ENCODE assay signal across 1 cellular context in the genomic region with DNA sequence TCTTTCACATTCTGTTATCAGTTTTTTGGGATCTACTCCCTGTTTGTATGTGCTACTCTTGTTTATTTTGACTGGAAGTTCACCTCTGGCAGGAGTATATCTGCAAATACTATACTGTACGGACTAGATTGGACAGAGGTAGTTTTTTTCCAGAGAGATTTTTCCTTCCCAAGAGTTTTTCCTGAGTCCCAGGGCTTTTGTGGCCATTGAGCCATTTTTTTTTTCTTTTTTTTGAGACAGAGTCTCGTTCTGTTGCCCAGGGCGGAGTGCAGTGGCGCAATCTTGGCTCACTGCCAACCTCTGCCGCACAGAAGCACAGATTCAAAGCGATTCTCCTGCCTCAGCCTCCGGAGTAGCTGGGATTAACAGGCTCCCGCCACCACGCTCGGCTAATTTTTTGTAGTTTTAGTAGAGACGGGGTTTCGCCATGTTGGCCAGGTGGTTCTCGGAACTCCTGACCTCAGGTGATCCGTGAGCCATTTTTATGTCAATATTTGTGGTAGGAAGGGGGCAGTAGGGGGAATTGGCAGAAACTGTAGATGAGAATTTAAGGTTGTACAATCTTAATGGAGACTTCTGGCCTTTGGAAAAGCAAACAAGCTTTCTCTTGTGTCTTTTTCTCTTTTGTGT.
TF ChIP-seq lines count a peak whose summit lies in the region.

No MANE protein-coding gene starts in this region.

TF ChIP-seq in HepG2, 621 proteins besides CTCF, POLR2A, EP300 and RAD21 (continued from another document and continues in another):
- no peak for TF ChIP-seq IRF9 (CRISPR knock-in tag; IDR thresholded peaks at IDR 0.05; ENCODE audit: borderline replicate concordance)
- TF ChIP-seq SALL1 (CRISPR knock-in tag; IDR thresholded peaks at IDR 0.05), result peak; percentile 98
- no peak for TF ChIP-seq EHMT2 (IDR thresholded peaks at IDR 0.05; ENCODE audit: borderline replicate concordance, low read depth, low read length)
- no peak for TF ChIP-seq ZNF33B (CRISPR knock-in tag; IDR thresholded peaks at IDR 0.05)
- TF ChIP-seq ZNF292 (CRISPR knock-in tag; IDR thresholded peaks at IDR 0.05; ENCODE audit: borderline replicate concordance, low read depth), result peak; percentile 80; the same call in 1 of the 2 replicates
- peak; percentile 63; the same call in 1 of the 2 replicates for TF ChIP-seq ZNF343 (CRISPR knock-in tag; IDR thresholded peaks at IDR 0.05)
- TF ChIP-seq CAMTA2 (CRISPR knock-in tag; IDR thresholded peaks at IDR 0.05; ENCODE audit: borderline replicate concordance), result no peak
- peak; percentile 72; the same call in 1 of the 2 replicates for TF ChIP-seq MYPOP (CRISPR knock-in tag; IDR thresholded peaks at IDR 0.05)
- TF ChIP-seq MBD4 (IDR thresholded peaks at IDR 0.05; ENCODE audit: borderline replicate concordance, low read length), result peak; percentile 64; the same call in 1 of the 2 replicates
- TF ChIP-seq POLR2G (IDR thresholded peaks at IDR 0.05; ENCODE audit: low read depth, low read length), result 0 out of 2 replicates have a peak, but pooled peaks have one; percentile 33
- TF ChIP-seq, protein P1, sequence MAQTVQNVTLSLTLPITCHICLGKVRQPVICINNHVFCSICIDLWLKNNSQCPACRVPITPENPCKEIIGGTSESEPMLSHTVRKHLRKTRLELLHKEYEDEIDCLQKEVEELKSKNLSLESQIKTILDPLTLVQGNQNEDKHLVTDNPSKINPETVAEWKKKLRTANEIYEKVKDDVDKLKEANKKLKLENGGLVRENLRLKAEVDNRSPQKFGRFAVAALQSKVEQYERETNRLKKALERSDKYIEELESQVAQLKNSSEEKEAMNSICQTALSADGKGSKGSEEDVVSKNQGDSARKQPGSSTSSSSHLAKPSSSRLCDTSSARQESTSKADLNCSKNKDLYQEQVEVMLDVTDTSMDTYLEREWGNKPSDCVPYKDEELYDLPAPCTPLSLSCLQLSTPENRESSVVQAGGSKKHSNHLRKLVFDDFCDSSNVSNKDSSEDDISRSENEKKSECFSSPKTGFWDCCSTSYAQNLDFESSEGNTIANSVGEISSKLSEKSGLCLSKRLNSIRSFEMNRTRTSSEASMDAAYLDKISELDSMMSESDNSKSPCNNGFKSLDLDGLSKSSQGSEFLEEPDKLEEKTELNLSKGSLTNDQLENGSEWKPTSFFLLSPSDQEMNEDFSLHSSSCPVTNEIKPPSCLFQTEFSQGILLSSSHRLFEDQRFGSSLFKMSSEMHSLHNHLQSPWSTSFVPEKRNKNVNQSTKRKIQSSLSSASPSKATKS (CRISPR knock-in tag; IDR thresholded peaks at IDR 0.05), result no peak
- peak; percentile 99 for TF ChIP-seq THRA (CRISPR knock-in tag; IDR thresholded peaks at IDR 0.05; ENCODE audit: borderline replicate concordance)
- TF ChIP-seq MAFK (conservative IDR thresholded peaks at IDR 0.05 in 1 of 2, IDR thresholded peaks at IDR 0.05 in 1 of 2; ENCODE audit: low read length in 2 of 2), result no peak
- no peak for TF ChIP-seq MXD3 (CRISPR knock-in tag; IDR thresholded peaks at IDR 0.05)
- TF ChIP-seq EZH2 (conservative IDR thresholded peaks at IDR 0.05; ENCODE audit: low read depth, low read length), result no peak
- 0 out of 2 replicates have a peak, but pooled peaks have one; percentile 44 for TF ChIP-seq ZSCAN20 (CRISPR knock-in tag; IDR thresholded peaks at IDR 0.05; ENCODE audit: borderline replicate concordance)
- TF ChIP-seq, protein P2, sequence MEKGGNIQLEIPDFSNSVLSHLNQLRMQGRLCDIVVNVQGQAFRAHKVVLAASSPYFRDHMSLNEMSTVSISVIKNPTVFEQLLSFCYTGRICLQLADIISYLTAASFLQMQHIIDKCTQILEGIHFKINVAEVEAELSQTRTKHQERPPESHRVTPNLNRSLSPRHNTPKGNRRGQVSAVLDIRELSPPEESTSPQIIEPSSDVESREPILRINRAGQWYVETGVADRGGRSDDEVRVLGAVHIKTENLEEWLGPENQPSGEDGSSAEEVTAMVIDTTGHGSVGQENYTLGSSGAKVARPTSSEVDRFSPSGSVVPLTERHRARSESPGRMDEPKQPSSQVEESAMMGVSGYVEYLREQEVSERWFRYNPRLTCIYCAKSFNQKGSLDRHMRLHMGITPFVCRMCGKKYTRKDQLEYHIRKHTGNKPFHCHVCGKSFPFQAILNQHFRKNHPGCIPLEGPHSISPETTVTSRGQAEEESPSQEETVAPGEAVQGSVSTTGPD (CRISPR knock-in tag; IDR thresholded peaks at IDR 0.05), result no peak
- TF ChIP-seq ZFP1 (CRISPR knock-in tag; IDR thresholded peaks at IDR 0.05), result 0 out of 2 replicates have a peak, but pooled peaks have one; percentile 20
- TF ChIP-seq ZNF234 (CRISPR knock-in tag; conservative IDR thresholded peaks at IDR 0.05), result no peak
- TF ChIP-seq GLI4 (CRISPR knock-in tag; IDR thresholded peaks at IDR 0.05; ENCODE audit: borderline replicate concordance), result no peak
- TF ChIP-seq, protein P3, sequence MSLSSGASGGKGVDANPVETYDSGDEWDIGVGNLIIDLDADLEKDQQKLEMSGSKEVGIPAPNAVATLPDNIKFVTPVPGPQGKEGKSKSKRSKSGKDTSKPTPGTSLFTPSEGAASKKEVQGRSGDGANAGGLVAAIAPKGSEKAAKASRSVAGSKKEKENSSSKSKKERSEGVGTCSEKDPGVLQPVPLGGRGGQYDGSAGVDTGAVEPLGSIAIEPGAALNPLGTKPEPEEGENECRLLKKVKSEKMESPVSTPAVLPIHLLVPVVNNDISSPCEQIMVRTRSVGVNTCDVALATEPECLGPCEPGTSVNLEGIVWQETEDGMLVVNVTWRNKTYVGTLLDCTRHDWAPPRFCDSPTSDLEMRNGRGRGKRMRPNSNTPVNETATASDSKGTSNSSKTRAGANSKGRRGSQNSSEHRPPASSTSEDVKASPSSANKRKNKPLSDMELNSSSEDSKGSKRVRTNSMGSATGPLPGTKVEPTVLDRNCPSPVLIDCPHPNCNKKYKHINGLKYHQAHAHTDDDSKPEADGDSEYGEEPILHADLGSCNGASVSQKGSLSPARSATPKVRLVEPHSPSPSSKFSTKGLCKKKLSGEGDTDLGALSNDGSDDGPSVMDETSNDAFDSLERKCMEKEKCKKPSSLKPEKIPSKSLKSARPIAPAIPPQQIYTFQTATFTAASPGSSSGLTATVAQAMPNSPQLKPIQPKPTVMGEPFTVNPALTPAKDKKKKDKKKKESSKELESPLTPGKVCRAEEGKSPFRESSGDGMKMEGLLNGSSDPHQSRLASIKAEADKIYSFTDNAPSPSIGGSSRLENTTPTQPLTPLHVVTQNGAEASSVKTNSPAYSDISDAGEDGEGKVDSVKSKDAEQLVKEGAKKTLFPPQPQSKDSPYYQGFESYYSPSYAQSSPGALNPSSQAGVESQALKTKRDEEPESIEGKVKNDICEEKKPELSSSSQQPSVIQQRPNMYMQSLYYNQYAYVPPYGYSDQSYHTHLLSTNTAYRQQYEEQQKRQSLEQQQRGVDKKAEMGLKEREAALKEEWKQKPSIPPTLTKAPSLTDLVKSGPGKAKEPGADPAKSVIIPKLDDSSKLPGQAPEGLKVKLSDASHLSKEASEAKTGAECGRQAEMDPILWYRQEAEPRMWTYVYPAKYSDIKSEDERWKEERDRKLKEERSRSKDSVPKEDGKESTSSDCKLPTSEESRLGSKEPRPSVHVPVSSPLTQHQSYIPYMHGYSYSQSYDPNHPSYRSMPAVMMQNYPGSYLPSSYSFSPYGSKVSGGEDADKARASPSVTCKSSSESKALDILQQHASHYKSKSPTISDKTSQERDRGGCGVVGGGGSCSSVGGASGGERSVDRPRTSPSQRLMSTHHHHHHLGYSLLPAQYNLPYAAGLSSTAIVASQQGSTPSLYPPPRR (CRISPR knock-in tag; IDR thresholded peaks at IDR 0.05; ENCODE audit: borderline replicate concordance), result peak; percentile 93
- TF ChIP-seq, protein P4, sequence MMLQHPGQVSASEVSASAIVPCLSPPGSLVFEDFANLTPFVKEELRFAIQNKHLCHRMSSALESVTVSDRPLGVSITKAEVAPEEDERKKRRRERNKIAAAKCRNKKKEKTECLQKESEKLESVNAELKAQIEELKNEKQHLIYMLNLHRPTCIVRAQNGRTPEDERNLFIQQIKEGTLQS (CRISPR knock-in tag; IDR thresholded peaks at IDR 0.05), result 0 out of 2 replicates have a peak, but pooled peaks have one; percentile 31
- peak; percentile 73 for TF ChIP-seq ZHX2 (IDR thresholded peaks at IDR 0.05; ENCODE audit: low read depth)
- peak; percentile 49; the same call in 1 of the 2 replicates for TF ChIP-seq ZHX2 (CRISPR knock-in tag; IDR thresholded peaks at IDR 0.05; ENCODE audit: borderline replicate concordance)
- TF ChIP-seq ZNF160 (CRISPR knock-in tag; IDR thresholded peaks at IDR 0.05), result no peak; the same call in 1 of the 2 replicates
- TF ChIP-seq ISL2 (CRISPR knock-in tag; IDR thresholded peaks at IDR 0.05), result peak; percentile 90
- peak; percentile 78 for TF ChIP-seq TFE3 (CRISPR knock-in tag; IDR thresholded peaks at IDR 0.05)
- TF ChIP-seq CBX1 (IDR thresholded peaks at IDR 0.05; ENCODE audit: low read depth), result no peak
- TF ChIP-seq NFE2L1 (CRISPR knock-in tag; IDR thresholded peaks at IDR 0.05; ENCODE audit: borderline replicate concordance), result no peak
- no peak for TF ChIP-seq PRMT3 (CRISPR knock-in tag; IDR thresholded peaks at IDR 0.05; ENCODE audit: borderline replicate concordance, low read depth)
- TF ChIP-seq MXI1 (IDR thresholded peaks at IDR 0.05; ENCODE audit: borderline replicate concordance, low read depth, low read length), result peak; percentile 52; the same call in 1 of the 3 replicates
- no peak for TF ChIP-seq HOXA9 (CRISPR knock-in tag; IDR thresholded peaks at IDR 0.05; ENCODE audit: borderline replicate concordance)
